ENCODE assay signal across 8 cellular contexts in genomic region chr7:107501593-107501992, GRCh38. TPM values are rescaled to one million over a fixed set of nuclear protein-coding genes. Genes with fewer than 3 reads are reported as not detected.
DNase-seq lines count a peak whose midpoint lies in the region; ATAC-seq lines count a peak whose summit lies in the region.

No MANE protein-coding gene starts in this region.

- peaks cover 7% of the 10 kb centered on the region for H3K36me3 Mint-ChIP-seq in activated naive CD4-positive, alpha-beta T cell treated with anti-CD3 and anti-CD28 coated beads, Interleukin-2, amount 10 ng/mL, durations not matched to agents 7 days and 5 days
- H3K36me3 Mint-ChIP-seq in activated CD8-positive, alpha-beta T cell treated with anti-CD3 and anti-CD28 coated beads, Interleukin-2, amount 10 ng/mL, durations not matched to agents 7 days and 5 days (ENCODE audit: low read depth) = no peaks in the 10 kb centered on the region

- CTCF ChIA-PET in activated naive CD4-positive, alpha-beta T cell treated with anti-CD3 and anti-CD28 coated beads, Interleukin-2, amount 10 ng/mL, durations not matched to agents 7 days and 5 days (lab: Charles Lee) = interaction anchor here (0.7 to 2.9 kb wide), 4 partner anchors 9 to 313 kb away, joined by 3 to 15 read pairs (median 9); partner anchors contain the start of gene SLC26A4
- CTCF ChIA-PET in activated CD8-positive, alpha-beta T cell treated with anti-CD3 and anti-CD28 coated beads, Interleukin-2, amount 10 ng/mL, durations not matched to agents 7 days and 5 days (lab: Charles Lee) = interaction anchor here (0.8 to 4.2 kb wide), 8 partner anchors 9 to 369 kb away, joined by 3 to 24 read pairs (median 3); no protein-coding TSS in a partner anchor

- intact Hi-C loops in left colon (cut with DNase I, micrococcal nuclease) = no loop called here

- ATAC-seq in activated CD8-positive, alpha-beta T cell treated with anti-CD3 and anti-CD28 coated beads, Interleukin-2, amount 10 ng/mL, durations not matched to agents 7 days and 5 days = no peak
- ATAC-seq in left colon (peak; percentile 30), HG03378 (IDR thresholded peaks at IDR 0.05; ENCODE audit: unreplicated experiment) (no peak), GM18861 (IDR thresholded peaks at IDR 0.05; ENCODE audit: unreplicated experiment) (no peak)

- H3K27ac Mint-ChIP-seq in activated naive CD4-positive, alpha-beta T cell treated with anti-CD3 and anti-CD28 coated beads, Interleukin-2, amount 10 ng/mL, durations not matched to agents 7 days and 5 days = no peak overlapping the region
- H3K27ac Mint-ChIP-seq in activated CD8-positive, alpha-beta T cell treated with anti-CD3 and anti-CD28 coated beads, Interleukin-2, amount 10 ng/mL, durations not matched to agents 7 days and 5 days = no peak overlapping the region

- DNase-seq in activated naive CD4-positive, alpha-beta T cell treated with anti-CD3 and anti-CD28 coated beads, Interleukin-2, amount 10 ng/mL, durations not matched to agents 7 days and 5 days = peak; percentile 54
- no peak for DNase-seq in activated naive CD4-positive, alpha-beta T cell treated with anti-CD3 and anti-CD28 coated beads, Interleukin-2, amount 50 U/mL, for 16 hours
- DNase-seq in M059J (ENCODE audit: low read depth) (peak; percentile 21), left colon (peak in 1 of 2 donors; percentile 34), ureter (ENCODE audit: low spot score) (no peak)
- peak; percentile 40 for DNase-seq in activated CD8-positive, alpha-beta T cell treated with anti-CD3 and anti-CD28 coated beads, Interleukin-2, amount 10 ng/mL, durations not matched to agents 7 days and 5 days

- POLR2A ChIA-PET in activated CD8-positive, alpha-beta T cell treated with anti-CD3 and anti-CD28 coated beads, Interleukin-2, amount 10 ng/mL, durations not matched to agents 7 days and 5 days (lab: Charles Lee) = no interaction called here

- peaks cover 9% of the 10 kb centered on the region for H3K4me1 Mint-ChIP-seq in activated naive CD4-positive, alpha-beta T cell treated with anti-CD3 and anti-CD28 coated beads, Interleukin-2, amount 10 ng/mL, durations not matched to agents 7 days and 5 days
- H3K4me1 Mint-ChIP-seq in activated CD8-positive, alpha-beta T cell treated with anti-CD3 and anti-CD28 coated beads, Interleukin-2, amount 10 ng/mL, durations not matched to agents 7 days and 5 days (ENCODE audit: low read depth) = peaks cover 8% of the 10 kb centered on the region

- H3K9me3 Mint-ChIP-seq in activated naive CD4-positive, alpha-beta T cell treated with anti-CD3 and anti-CD28 coated beads, Interleukin-2, amount 10 ng/mL, durations not matched to agents 7 days and 5 days = peaks cover 3% of the 10 kb centered on the region
- no peaks in the 10 kb centered on the region for H3K9me3 Mint-ChIP-seq in activated CD8-positive, alpha-beta T cell treated with anti-CD3 and anti-CD28 coated beads, Interleukin-2, amount 10 ng/mL, durations not matched to agents 7 days and 5 days (ENCODE audit: insufficient read depth)

- H3K27me3 Mint-ChIP-seq in activated naive CD4-positive, alpha-beta T cell treated with anti-CD3 and anti-CD28 coated beads, Interleukin-2, amount 10 ng/mL, durations not matched to agents 7 days and 5 days = no peaks in the 10 kb centered on the region
- no peaks in the 10 kb centered on the region for H3K27me3 Mint-ChIP-seq in activated CD8-positive, alpha-beta T cell treated with anti-CD3 and anti-CD28 coated beads, Interleukin-2, amount 10 ng/mL, durations not matched to agents 7 days and 5 days (ENCODE audit: low read depth)

- H3K4me3 Mint-ChIP-seq in activated naive CD4-positive, alpha-beta T cell treated with anti-CD3 and anti-CD28 coated beads, Interleukin-2, amount 10 ng/mL, durations not matched to agents 7 days and 5 days = no peak overlapping the region
- no peak overlapping the region for H3K4me3 Mint-ChIP-seq in activated CD8-positive, alpha-beta T cell treated with anti-CD3 and anti-CD28 coated beads, Interleukin-2, amount 10 ng/mL, durations not matched to agents 7 days and 5 days

RNA-seq across cellular contexts. Expression of gene GPR22, which starts 31.7 kb away (rescaled TPM):
- not detected in 2 replicates for total RNA-seq in M059J (2014; rRNA removed; shearing (Covaris generic))
- not detected for total RNA-seq in activated CD8-positive, alpha-beta T cell treated with anti-CD3 and anti-CD28 coated beads, Interleukin-2, amount 10 ng/mL, durations not matched to agents 7 days and 5 days
- total RNA-seq in left colon (not detected), ureter (not detected)

Comparison
In these comparisons a context has a peak if more than half of its experiments do, and no peak if none do; other contexts are left out.
1. DNase-seq: peak in activated naive CD4-positive, alpha-beta T cell treated with anti-CD3 and anti-CD28 coated beads, Interleukin-2, amount 10 ng/mL, durations not matched to agents 7 days and 5 days (single experiment), M059J (single experiment) and activated CD8-positive, alpha-beta T cell treated with anti-CD3 and anti-CD28 coated beads, Interleukin-2, amount 10 ng/mL, durations not matched to agents 7 days and 5 days (single experiment); none in activated naive CD4-positive, alpha-beta T cell treated with anti-CD3 and anti-CD28 coated beads, Interleukin-2, amount 50 U/mL, for 16 hours (single experiment) and ureter (single experiment).